In the genomic region with DNA sequence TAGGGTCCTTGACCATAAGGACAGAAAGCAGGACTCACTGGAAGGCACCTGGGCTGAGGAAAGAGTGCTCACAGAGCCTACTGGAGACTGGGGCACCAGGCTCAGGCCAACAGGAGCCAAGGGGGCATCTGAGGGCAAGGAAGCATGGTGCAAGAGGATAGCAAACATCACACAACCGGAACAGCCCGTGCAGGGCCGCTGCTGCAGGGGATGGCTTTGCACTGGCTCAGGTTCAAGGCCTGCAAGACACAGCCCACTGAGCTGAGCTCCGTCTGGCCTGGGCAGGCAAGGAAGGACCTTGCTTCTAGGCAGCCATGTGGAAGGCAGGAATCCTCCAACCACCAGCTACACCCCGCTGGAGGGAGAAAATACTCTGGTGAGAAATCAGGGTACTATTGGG, we compare ENCODE assay signal across 18 cellular contexts.
"Had no signal": no experiment of that assay in that cellular context is flagged by ENCODE, and none has a peak within 500 bp of the region (broad histone marks: within the 10 kb centered on the region; RNA-seq: fewer than 3 reads in every experiment).

No MANE protein-coding gene starts in this region.

- H3K36me3 ChIP-seq: spleen had no signal

- H3K27me3 ChIP-seq: gastroesophageal sphincter, spleen had no signal

- H3K4me3 Mint-ChIP-seq: activated CD8-positive, alpha-beta T cell treated with anti-CD3 and anti-CD28 coated beads, Interleukin-2, amount 10 ng/mL, durations not matched to agents 7 days and 5 days; activated naive CD8-positive, alpha-beta T cell; central memory CD8-positive, alpha-beta T cell; memory B cell; nephron progenitor cell had no signal

- ATAC-seq: activated CD8-positive, alpha-beta T cell treated with anti-CD3 and anti-CD28 coated beads, Interleukin-2, amount 10 ng/mL, durations not matched to agents 7 days and 5 days; gastroesophageal sphincter; mucosa of descending colon had no signal

- H3K27me3 Mint-ChIP-seq: activated naive CD8-positive, alpha-beta T cell; central memory CD8-positive, alpha-beta T cell had no signal

- H3K27ac Mint-ChIP-seq: activated CD8-positive, alpha-beta T cell treated with anti-CD3 and anti-CD28 coated beads, Interleukin-2, amount 10 ng/mL, durations not matched to agents 7 days and 5 days; activated naive CD8-positive, alpha-beta T cell; memory B cell; nephron progenitor cell had no signal

- H3K27ac ChIP-seq: epithelial cell of prostate, gastroesophageal sphincter, VCaP had no signal

- H3K9me3 ChIP-seq: gastroesophageal sphincter, mucosa of descending colon, spleen had no signal

- H3K4me3 ChIP-seq: gastroesophageal sphincter, mucosa of descending colon, spleen had no signal

- H3K9me3 Mint-ChIP-seq: central memory CD8-positive, alpha-beta T cell; nephron progenitor cell had no signal

- H3K36me3 Mint-ChIP-seq: activated naive CD8-positive, alpha-beta T cell; memory B cell had no signal

- H3K4me1 ChIP-seq: gastroesophageal sphincter had no signal

- H3K4me1 Mint-ChIP-seq: central memory CD8-positive, alpha-beta T cell; memory B cell had no signal

- DNase-seq: activated CD4-positive, alpha-beta T cell treated with anti-CD3 and anti-CD28 coated beads, Interleukin-2, amount 50 U/mL, for 1 hour; activated CD4-positive, CD25-positive, alpha-beta regulatory T cell treated with anti-CD3 and anti-CD28 coated beads, Interleukin-2, amount 50 U/mL, for 72 hours; activated CD8-positive, alpha-beta T cell treated with anti-CD3 and anti-CD28 coated beads, Interleukin-2, amount 10 ng/mL, durations not matched to agents 7 days and 5 days; cortex of kidney; head of caudate nucleus; hypothalamus; mucosa of descending colon; nephron progenitor cell; nucleus accumbens; spleen; stimulated activated CD4-positive, alpha-beta T cell treated with anti-CD3 and anti-CD28 coated beads, Interleukin-4, amount 100 ng/mL, for 24 hours; stimulated activated naive CD4-positive, alpha-beta T cell treated with Interleukin-2 at 50 U/mL for 16 hours had no signal
